Comparison of ENCODE assay signal across 13 cellular contexts in the genomic region with DNA sequence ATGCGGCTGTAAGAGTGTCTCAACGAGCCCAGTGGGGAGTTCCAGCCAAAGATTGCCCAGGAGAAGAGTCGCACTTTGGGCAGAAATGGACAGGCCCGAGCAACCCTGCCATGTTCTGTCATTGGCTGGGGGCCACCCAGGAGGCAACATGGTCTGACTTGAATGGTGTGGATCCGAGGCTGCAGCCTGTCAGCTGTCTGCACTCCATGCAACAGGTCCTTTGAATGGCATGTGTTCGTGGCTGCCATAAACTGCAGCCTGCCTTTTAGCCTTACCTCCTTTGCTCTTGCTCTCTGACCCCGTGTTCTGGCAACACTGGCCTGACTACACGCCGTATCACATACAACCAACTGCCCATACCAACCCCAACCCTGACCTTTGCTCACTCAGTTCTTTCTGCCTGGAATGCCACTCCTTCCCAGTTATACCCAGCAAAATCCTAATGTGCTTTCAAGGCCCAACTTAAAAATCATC. TPM values are rescaled to one million over a fixed set of nuclear protein-coding genes. Genes with fewer than 3 reads are reported as not detected.
DNase-seq lines count a peak whose midpoint lies in the region; ATAC-seq, FAIRE-seq and TF ChIP-seq lines count a peak whose summit lies in the region.
"Had no signal": no experiment of that assay in that cellular context is flagged by ENCODE, and none has a peak within 500 bp of the region (broad histone marks: within the 10 kb centered on the region; RNA-seq: fewer than 3 reads in every experiment).

No MANE protein-coding gene starts in this region.

- no peaks in the 10 kb centered on the region for H3K36me3 ChIP-seq in keratinocyte (ENCODE audit: control insufficient read depth in 2 of 2, extremely low read depth in 1 of 2, insufficient read depth in 2 of 2, low read length in 2 of 2)
- H3K36me3 ChIP-seq in small intestine (ENCODE audit: control insufficient read depth in 2 of 2, insufficient read depth in 2 of 2, low read length in 2 of 2) = peaks cover 0 to 4% of the 10 kb centered on the region in 2 donors

- H3K4me2 ChIP-seq in keratinocyte (ENCODE audit: control insufficient read depth, extremely low read depth, insufficient read depth, low read depth, low read length) = peak overlapping the region; percentile 31

- no peak overlapping the region for H3K4me3 ChIP-seq in keratinocyte (ENCODE audit: control insufficient read depth in 2 of 3, extremely low read depth in 1 of 3, insufficient read depth in 2 of 3, low read depth in 1 of 3, low read length in 3 of 3)
- no peak overlapping the region for H3K4me3 ChIP-seq in small intestine (ENCODE audit: low read depth in 1 of 2, low read length in 2 of 2)
- H3K4me3 ChIP-seq: SK-N-MC had no signal

- H3K9me3 ChIP-seq in keratinocyte (ENCODE audit: control insufficient read depth, low read depth, low read length) (no peaks in the 10 kb centered on the region), small intestine (ENCODE audit: control insufficient read depth, low read depth) (no peaks in the 10 kb centered on the region)

- peak overlapping the region; percentile 44 for H3K27ac Mint-ChIP-seq in activated CD4-positive, alpha-beta memory T cell treated with anti-CD3 and anti-CD28 coated beads for 36 hours
- H3K27ac Mint-ChIP-seq in activated CD4-positive, alpha-beta memory T cell treated with anti-CD3 and anti-CD28 coated beads, Interleukin-2, amount 10 ng/mL, durations not matched to agents 7 days and 5 days = no peak overlapping the region

- no peak for DNase-seq in activated CD4-positive, alpha-beta memory T cell treated with anti-CD3 and anti-CD28 coated beads for 36 hours
- DNase-seq in activated CD4-positive, alpha-beta memory T cell treated with anti-CD3 and anti-CD28 coated beads, Interleukin-2, amount 10 ng/mL, durations not matched to agents 7 days and 5 days = no peak
- DNase-seq in RWPE1 (ENCODE audit: low spot score) (no peak), keratinocyte (ENCODE audit: low read depth, low spot score) (no peak), small intestine (peak; percentile 93), T-helper 1 cell (no peak), NCI-H1930 (lab: John Stamatoyannopoulos, UW) (no peak)
- DNase-seq: activated CD4-positive, alpha-beta T cell treated with anti-CD3 and anti-CD28 coated beads for 48 hours; NCI-H1048; stimulated activated naive CD4-positive, alpha-beta T cell treated with Interleukin-2 at 50 U/mL for 16 hours had no signal

- H3K9me3 Mint-ChIP-seq in activated CD4-positive, alpha-beta memory T cell treated with anti-CD3 and anti-CD28 coated beads for 36 hours = no peaks in the 10 kb centered on the region
- no peaks in the 10 kb centered on the region for H3K9me3 Mint-ChIP-seq in activated CD4-positive, alpha-beta memory T cell treated with anti-CD3 and anti-CD28 coated beads, Interleukin-2, amount 10 ng/mL, durations not matched to agents 7 days and 5 days

- H3K4me1 ChIP-seq in keratinocyte (ENCODE audit: control insufficient read depth, extremely low read depth, insufficient read depth, low read length) = peaks cover 17% of the 10 kb centered on the region
- peaks cover 32 to 64% of the 10 kb centered on the region in 2 donors for H3K4me1 ChIP-seq in small intestine (ENCODE audit: control insufficient read depth in 2 of 2, insufficient read depth in 1 of 2, low read depth in 1 of 2, low read length in 1 of 2)

- H3K36me3 Mint-ChIP-seq in activated CD4-positive, alpha-beta memory T cell treated with anti-CD3 and anti-CD28 coated beads for 36 hours = peaks cover 10% of the 10 kb centered on the region
- peaks cover 65% of the 10 kb centered on the region for H3K36me3 Mint-ChIP-seq in activated CD4-positive, alpha-beta memory T cell treated with anti-CD3 and anti-CD28 coated beads, Interleukin-2, amount 10 ng/mL, durations not matched to agents 7 days and 5 days (ENCODE audit: low read depth)

- TF ChIP-seq CTCF in RWPE1 (conservative IDR thresholded peaks at IDR 0.05; ENCODE audit: low read depth) (no peak), keratinocyte (optimal IDR thresholded peaks at IDR 0.05 in 1 of 3, IDR thresholded peaks at IDR 0.05 in 1 of 3, conservative IDR thresholded peaks at IDR 0.05 in 1 of 3; ENCODE audit: extremely low read depth in 1 of 3, insufficient read depth in 2 of 3, low read length in 3 of 3) (no peak)

- H2AFZ ChIP-seq in keratinocyte (ENCODE audit: control insufficient read depth, low read length) = peak overlapping the region; percentile 62

- dilution Hi-C loops in keratinocyte (cut with MboI; ENCODE audit: extremely low pct_ligation_motif_present, low sequenced_read_pairs) = no loop called here

- intact Hi-C loops in activated CD4-positive, alpha-beta memory T cell treated with anti-CD3 and anti-CD28 coated beads for 36 hours (cut with micrococcal nuclease) = no loop called here

- peaks cover 88% of the 10 kb centered on the region for H3K4me1 Mint-ChIP-seq in activated CD4-positive, alpha-beta memory T cell treated with anti-CD3 and anti-CD28 coated beads for 36 hours (ENCODE audit: low read depth)
- peaks cover 89% of the 10 kb centered on the region for H3K4me1 Mint-ChIP-seq in activated CD4-positive, alpha-beta memory T cell treated with anti-CD3 and anti-CD28 coated beads, Interleukin-2, amount 10 ng/mL, durations not matched to agents 7 days and 5 days

- WGBS in small intestine, 3 donors = 34 to 59% (median 53%) methylated on average over 9 of the region's 9 CpGs

- no peaks in the 10 kb centered on the region for H3K27me3 Mint-ChIP-seq in activated CD4-positive, alpha-beta memory T cell treated with anti-CD3 and anti-CD28 coated beads for 36 hours
- no peaks in the 10 kb centered on the region for H3K27me3 Mint-ChIP-seq in activated CD4-positive, alpha-beta memory T cell treated with anti-CD3 and anti-CD28 coated beads, Interleukin-2, amount 10 ng/mL, durations not matched to agents 7 days and 5 days

- POLR2A ChIA-PET in activated CD4-positive, alpha-beta memory T cell treated with anti-CD3 and anti-CD28 coated beads for 36 hours (lab: Charles Lee) = no interaction called here
- POLR2A ChIA-PET in activated CD4-positive, alpha-beta memory T cell treated with anti-CD3 and anti-CD28 coated beads, Interleukin-2, amount 10 ng/mL, durations not matched to agents 7 days and 5 days (lab: Charles Lee) = interaction anchor here (1.0 to 7.1 kb wide), 5 partner anchors 8 to 56 kb away, joined by 3 to 85 read pairs (median 5); partner anchors contain the start of gene IRF1
- POLR2A ChIA-PET in RWPE1 (lab: Yijun Ruan, JAX; ENCODE audit: low non-redundant PET) = no interaction called here

- no peaks in the 10 kb centered on the region for H3K27me3 ChIP-seq in keratinocyte (ENCODE audit: control insufficient read depth, extremely low read depth, insufficient read depth, low read length)
- no peaks in the 10 kb centered on the region for H3K27me3 ChIP-seq in small intestine (ENCODE audit: control insufficient read depth in 2 of 2, insufficient read depth in 2 of 2, low read length in 2 of 2)

- H3K9me1 ChIP-seq in keratinocyte (ENCODE audit: control insufficient read depth, extremely low read depth, insufficient read depth, low read length) = no peaks in the 10 kb centered on the region

- no peaks in the 10 kb centered on the region for H3K79me2 ChIP-seq in keratinocyte (ENCODE audit: control insufficient read depth, insufficient read depth, low read length)

- H4K20me1 ChIP-seq in keratinocyte (ENCODE audit: control insufficient read depth, extremely low read depth, insufficient read depth, low read length) = no peaks in the 10 kb centered on the region

- no peak for ATAC-seq in HG03457 (IDR thresholded peaks at IDR 0.05; ENCODE audit: unreplicated experiment)

- no peak overlapping the region for H3K9ac ChIP-seq in keratinocyte (ENCODE audit: control insufficient read depth, extremely low read depth, insufficient read depth, low read length)

- H3K27ac ChIP-seq in RWPE1 = peak overlapping the region; percentile 69
- H3K27ac ChIP-seq in keratinocyte (ENCODE audit: control insufficient read depth, insufficient read depth, low read length) = no peak overlapping the region
- peak overlapping the region; percentile 50 to 66 for H3K27ac ChIP-seq in small intestine (ENCODE audit: low read depth in 1 of 2, low read length in 1 of 2)
- H3K27ac ChIP-seq: HL-60, SK-N-MC had no signal

- FAIRE-seq in keratinocyte (lab: Jason Lieb, UNC) (no peak), small intestine (lab: Jason Lieb, UNC) (no peak)

- no peak overlapping the region for H3K4me3 Mint-ChIP-seq in activated CD4-positive, alpha-beta memory T cell treated with anti-CD3 and anti-CD28 coated beads for 36 hours
- H3K4me3 Mint-ChIP-seq in activated CD4-positive, alpha-beta memory T cell treated with anti-CD3 and anti-CD28 coated beads, Interleukin-2, amount 10 ng/mL, durations not matched to agents 7 days and 5 days = no peak overlapping the region

- CTCF ChIA-PET in activated CD4-positive, alpha-beta memory T cell treated with anti-CD3 and anti-CD28 coated beads for 36 hours (lab: Charles Lee) = interaction anchor here (3.4 kb wide), 1 partner anchor 29 kb away, joined by 11 read pairs; no protein-coding TSS in a partner anchor
- CTCF ChIA-PET in activated CD4-positive, alpha-beta memory T cell treated with anti-CD3 and anti-CD28 coated beads, Interleukin-2, amount 10 ng/mL, durations not matched to agents 7 days and 5 days (lab: Charles Lee) = interaction anchor here (5.3 kb wide), 1 partner anchor 8 kb away, joined by 44 read pairs; no protein-coding TSS in a partner anchor
- CTCF ChIA-PET in RWPE1 (lab: Yijun Ruan, JAX) = interaction anchor here (0.7 kb wide), 2 partner anchors 39 to 55 kb away, joined by 3 read pairs; partner anchors contain the start of gene IRF1

RNA-seq across cellular contexts. Expression of gene IRF1, which starts 55.7 kb away (rescaled TPM):
- total RNA-seq in activated CD4-positive, alpha-beta memory T cell treated with anti-CD3 and anti-CD28 coated beads for 36 hours = 100 to 1,000 TPM; 104 to 106 TPM
- 100 to 1,000 TPM; 231 to 239 TPM for total RNA-seq in activated CD4-positive, alpha-beta memory T cell treated with anti-CD3 and anti-CD28 coated beads, Interleukin-2, amount 10 ng/mL, durations not matched to agents 7 days and 5 days
- 3.7 to 16.4 TPM (median 6.2 TPM) in 3 replicates for polyA plus RNA-seq in keratinocyte
- polyA plus RNA-seq in keratinocyte (2011; ENCODE audit: low read depth) = 1.5 TPM
- polyA plus RNA-seq in keratinocyte (2011; cell fraction: cytosol; rRNA removed) = 5.1 and 5.5 TPM in 2 replicates
- 10.1 and 10.5 TPM in 2 replicates for polyA plus RNA-seq in keratinocyte (2011; cell fraction: nucleus; rRNA removed)
- polyA plus RNA-seq in keratinocyte (2012; ENCODE audit: low replicate concordance) = 3.0 and 14.7 TPM in 2 replicates
- 4.8 to 17.6 TPM (median 13.9 TPM) in 3 replicates for polyA minus RNA-seq in keratinocyte
- 2.1 TPM for polyA minus RNA-seq in keratinocyte (2011; cell fraction: cytosol; rRNA and poly(A)+ RNA removed)
- 8.0 and 9.3 TPM in 2 replicates for polyA minus RNA-seq in keratinocyte (2011; cell fraction: nucleus; rRNA and poly(A)+ RNA removed)
- polyA plus RNA-seq in small intestine = 10 to 100 TPM; 51.7 to 64.1 (median 54.0) TPM
